ENCODE assay signal across 8 cellular contexts in genomic region chr7:97871659-97872024, GRCh38. TPM values are rescaled to one million over a fixed set of nuclear protein-coding genes. Genes with fewer than 3 reads are reported as not detected.
DNase-seq lines count a peak whose midpoint lies in the region; ATAC-seq and TF ChIP-seq lines count a peak whose summit lies in the region.

No MANE protein-coding gene starts in this region.

- H3K9me3 Mint-ChIP-seq in activated CD4-positive, alpha-beta T cell treated with anti-CD3 and anti-CD28 coated beads, Interleukin-2, amount 10 ng/mL, durations not matched to agents 24 days and 14 days, result no peaks in the 10 kb centered on the region

- H3K4me1 Mint-ChIP-seq in activated CD4-positive, alpha-beta T cell treated with anti-CD3 and anti-CD28 coated beads, Interleukin-2, amount 10 ng/mL, durations not matched to agents 24 days and 14 days, result peaks cover 13% of the 10 kb centered on the region

- H3K9me3 ChIP-seq in ovary, result no peaks in the 10 kb centered on the region

- no peak for TF ChIP-seq CTCF in HL-60 (IDR thresholded peaks at IDR 0.05; ENCODE audit: insufficient read depth, low read length)
- no peak for TF ChIP-seq CTCF in fibroblast of pulmonary artery (IDR thresholded peaks at IDR 0.05; ENCODE audit: low read length, missing control alignments)
- no peak for TF ChIP-seq CTCF in ovary (IDR thresholded peaks at IDR 0.05)

- H3K4me1 ChIP-seq in ovary (ENCODE audit: insufficient read depth), result peaks cover 3% of the 10 kb centered on the region

- no peak for DNase-seq in Right ventricle myocardium inferior (ENCODE audit: missing footprints)
- no peak for DNase-seq in cardiac septum (ENCODE audit: low spot score)
- DNase-seq in HL-60 (ENCODE audit: low read depth in 1 of 2, low spot score in 1 of 2), result no peak
- no peak for DNase-seq in activated CD4-positive, alpha-beta T cell treated with anti-CD3 and anti-CD28 coated beads, Interleukin-2, amount 10 ng/mL, durations not matched to agents 24 days and 14 days
- no peak for DNase-seq in fibroblast of pulmonary artery (ENCODE audit: low read depth)
- peak in 2 of 5 donors; percentile 16 to 33 for DNase-seq in ovary
- DNase-seq in SW 1271 (lab: John Stamatoyannopoulos, UW), result no peak
- DNase-seq in Ammon's horn (ENCODE audit: low spot score), result no peak

- H3K36me3 Mint-ChIP-seq in activated CD4-positive, alpha-beta T cell treated with anti-CD3 and anti-CD28 coated beads, Interleukin-2, amount 10 ng/mL, durations not matched to agents 24 days and 14 days (ENCODE audit: low read depth), result peaks cover 17% of the 10 kb centered on the region

- H3K4me3 Mint-ChIP-seq in activated CD4-positive, alpha-beta T cell treated with anti-CD3 and anti-CD28 coated beads, Interleukin-2, amount 10 ng/mL, durations not matched to agents 24 days and 14 days, result peak overlapping the region; percentile 92

- ATAC-seq in Right ventricle myocardium inferior, result peak; percentile 17

- H3K27me3 Mint-ChIP-seq in activated CD4-positive, alpha-beta T cell treated with anti-CD3 and anti-CD28 coated beads, Interleukin-2, amount 10 ng/mL, durations not matched to agents 24 days and 14 days, result no peaks in the 10 kb centered on the region

- TF ChIP-seq EP300 in ovary (IDR thresholded peaks at IDR 0.05), result no peak

- intact Hi-C loops in Right ventricle myocardium inferior (cut with DNase I), result no loop called here
- intact Hi-C loops in cardiac septum (cut with DNase I), result no loop called here
- intact Hi-C loops in activated CD4-positive, alpha-beta T cell treated with anti-CD3 and anti-CD28 coated beads, Interleukin-2, amount 10 ng/mL, durations not matched to agents 24 days and 14 days (cut with micrococcal nuclease), result loop anchor here (1.0 to 10.0 kb wide), 6 partner anchors 53 to 754 kb away; partner anchors contain the start of genes BRI3, LMTK2 and SDHAF3
- intact Hi-C loops in ovary (cut with DNase I), result no loop called here

- WGBS in ovary, 3 donors, result 3 to 5% (median 4%) methylated on average over 21 of the region's 21 CpGs

- no peaks in the 10 kb centered on the region for H3K36me3 ChIP-seq in ovary

- peak overlapping the region; percentile 88 for H3K27ac Mint-ChIP-seq in activated CD4-positive, alpha-beta T cell treated with anti-CD3 and anti-CD28 coated beads, Interleukin-2, amount 10 ng/mL, durations not matched to agents 24 days and 14 days

- H3K4me3 ChIP-seq in HL-60 (replicated peaks; ENCODE audit: insufficient read depth, low read length) (peak overlapping the region; percentile 86), fibroblast of pulmonary artery (replicated peaks; ENCODE audit: low read depth, low read length) (peak overlapping the region; percentile 82), ovary (peak overlapping the region; percentile 77)

- no peak for TF ChIP-seq POLR2A in ovary (IDR thresholded peaks at IDR 0.05)

- H3K27me3 ChIP-seq in HL-60 (ENCODE audit: insufficient read depth, poor library complexity, severe bottlenecking) (no peaks in the 10 kb centered on the region), ovary (no peaks in the 10 kb centered on the region)

- H3K27ac ChIP-seq in HL-60 (replicated peaks) (peak overlapping the region; percentile 78), ovary (peak overlapping the region in 1 of 2 donors; percentile 69)

RNA-seq across cellular contexts. Expression of gene ASNS, which starts 0.6 kb away (rescaled TPM):
- total RNA-seq in Right ventricle myocardium inferior, result 6.7 TPM
- total RNA-seq in cardiac septum, result 14.3 TPM
- 80.6 and 84.1 TPM in 2 replicates for total RNA-seq in activated CD4-positive, alpha-beta T cell treated with anti-CD3 and anti-CD28 coated beads, Interleukin-2, amount 10 ng/mL, durations not matched to agents 24 days and 14 days
- total RNA-seq in ovary, result 100 to 1,000 TPM in 1 of 7 donors, 10 to 100 TPM in 4, 1 to 10 TPM in 2; 7.5 to 216 (median 13.5) TPM
- 10 to 100 TPM; 13.3 to 24.8 TPM for polyA plus RNA-seq in ovary
